Comparison of ENCODE assay signal across 1 cellular context in the genomic region with DNA sequence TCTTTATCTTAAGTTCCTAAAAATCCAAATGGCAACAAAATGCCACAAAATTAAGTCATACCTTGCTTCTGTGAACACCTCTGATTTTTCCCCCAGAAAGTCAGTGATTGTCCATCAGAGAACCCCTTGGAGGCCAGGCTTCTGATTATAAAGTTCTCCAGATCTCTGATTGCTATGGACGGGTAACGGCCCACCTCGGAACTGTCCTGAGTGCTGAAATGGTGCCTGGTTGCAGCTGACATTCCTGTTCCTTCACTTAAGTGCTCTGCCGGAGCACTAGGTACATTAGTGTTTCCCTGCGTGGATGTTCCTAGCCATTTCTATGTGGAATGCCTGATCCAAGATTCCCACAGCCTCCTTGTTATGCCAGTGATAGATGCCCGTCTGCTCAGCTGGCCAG.
TF ChIP-seq lines count a peak whose summit lies in the region.

No MANE protein-coding gene starts in this region.

TF ChIP-seq in GM12878, 131 proteins besides CTCF, POLR2A, EP300 and RAD21 (continued from another document):
- TF ChIP-seq, protein P1, sequence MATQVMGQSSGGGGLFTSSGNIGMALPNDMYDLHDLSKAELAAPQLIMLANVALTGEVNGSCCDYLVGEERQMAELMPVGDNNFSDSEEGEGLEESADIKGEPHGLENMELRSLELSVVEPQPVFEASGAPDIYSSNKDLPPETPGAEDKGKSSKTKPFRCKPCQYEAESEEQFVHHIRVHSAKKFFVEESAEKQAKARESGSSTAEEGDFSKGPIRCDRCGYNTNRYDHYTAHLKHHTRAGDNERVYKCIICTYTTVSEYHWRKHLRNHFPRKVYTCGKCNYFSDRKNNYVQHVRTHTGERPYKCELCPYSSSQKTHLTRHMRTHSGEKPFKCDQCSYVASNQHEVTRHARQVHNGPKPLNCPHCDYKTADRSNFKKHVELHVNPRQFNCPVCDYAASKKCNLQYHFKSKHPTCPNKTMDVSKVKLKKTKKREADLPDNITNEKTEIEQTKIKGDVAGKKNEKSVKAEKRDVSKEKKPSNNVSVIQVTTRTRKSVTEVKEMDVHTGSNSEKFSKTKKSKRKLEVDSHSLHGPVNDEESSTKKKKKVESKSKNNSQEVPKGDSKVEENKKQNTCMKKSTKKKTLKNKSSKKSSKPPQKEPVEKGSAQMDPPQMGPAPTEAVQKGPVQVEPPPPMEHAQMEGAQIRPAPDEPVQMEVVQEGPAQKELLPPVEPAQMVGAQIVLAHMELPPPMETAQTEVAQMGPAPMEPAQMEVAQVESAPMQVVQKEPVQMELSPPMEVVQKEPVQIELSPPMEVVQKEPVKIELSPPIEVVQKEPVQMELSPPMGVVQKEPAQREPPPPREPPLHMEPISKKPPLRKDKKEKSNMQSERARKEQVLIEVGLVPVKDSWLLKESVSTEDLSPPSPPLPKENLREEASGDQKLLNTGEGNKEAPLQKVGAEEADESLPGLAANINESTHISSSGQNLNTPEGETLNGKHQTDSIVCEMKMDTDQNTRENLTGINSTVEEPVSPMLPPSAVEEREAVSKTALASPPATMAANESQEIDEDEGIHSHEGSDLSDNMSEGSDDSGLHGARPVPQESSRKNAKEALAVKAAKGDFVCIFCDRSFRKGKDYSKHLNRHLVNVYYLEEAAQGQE (IDR thresholded peaks at IDR 0.05; ENCODE audit: low read depth, low read length) = peak; percentile 85
TF ChIP-seq in GM12878: peak in this region for 1.
